ENCODE assay signal across 11 cellular contexts in the genomic region with DNA sequence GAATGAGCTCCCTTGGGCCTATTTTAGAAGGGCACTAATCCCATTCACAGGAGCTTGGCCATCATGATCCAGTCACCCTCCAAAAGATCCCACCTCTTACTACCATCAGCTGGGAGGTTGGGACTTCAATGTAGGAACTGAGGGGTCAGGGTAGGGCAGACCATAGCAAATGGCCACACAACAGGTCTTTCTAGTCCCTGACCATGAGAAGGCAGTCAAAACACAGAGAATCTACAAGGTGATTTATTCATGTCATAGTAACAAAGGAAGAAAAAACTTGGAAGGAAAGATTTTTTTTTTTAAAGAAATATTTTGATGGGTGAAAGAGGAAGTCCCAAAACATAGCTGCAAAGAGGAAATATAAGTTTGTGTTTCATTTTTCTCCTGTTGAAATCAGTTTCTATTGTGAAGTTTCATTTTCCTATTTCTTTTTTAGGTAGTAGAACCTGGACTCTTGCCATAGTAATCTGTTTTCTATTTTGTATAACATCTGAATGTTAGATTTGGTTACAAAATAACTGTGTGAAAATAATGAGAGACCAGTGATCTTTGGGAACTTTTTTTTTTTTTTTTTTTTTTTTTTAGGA. TPM values are rescaled to one million over a fixed set of nuclear protein-coding genes. Genes with fewer than 3 reads are reported as not detected.
DNase-seq lines count a peak whose midpoint lies in the region; ATAC-seq and TF ChIP-seq lines count a peak whose summit lies in the region.
"Had no signal": no experiment of that assay in that cellular context is flagged by ENCODE, and none has a peak within 500 bp of the region (broad histone marks: within the 10 kb centered on the region; RNA-seq: fewer than 3 reads in every experiment).

No MANE protein-coding gene starts in this region.

- H3K9me3 Mint-ChIP-seq in memory B cell: no peaks in the 10 kb centered on the region
- H3K9me3 Mint-ChIP-seq: HFFc6 had no signal

- ATAC-seq in DND-41 (ENCODE audit: insufficient read depth, low read depth) (no peak), GM21576 (IDR thresholded peaks at IDR 0.05; ENCODE audit: unreplicated experiment) (peak; percentile 63), memory B cell (ENCODE audit: low read depth) (peak; percentile 81), HG03460 (IDR thresholded peaks at IDR 0.05; ENCODE audit: unreplicated experiment) (no peak), HG03108 (IDR thresholded peaks at IDR 0.05; ENCODE audit: unreplicated experiment) (no peak)

- TF ChIP-seq CTCF in DND-41 (IDR thresholded peaks at IDR 0.05; ENCODE audit: borderline replicate concordance, extremely low read depth, low read length, poor library complexity, severe bottlenecking): no peak

- DNase-seq in DND-41 (no peak), SIG-M5 treated with dmso at 0.1 percent for 504 hours (lab: John Stamatoyannopoulos, UW; ENCODE audit: unreplicated experiment) (peak; percentile 80), memory B cell (ENCODE audit: low spot score in 2 of 2) (no peak), midbrain (lab: John Stamatoyannopoulos, UW) (no peak), SK-N-DZ (ENCODE audit: low spot score) (no peak)
- DNase-seq: HFFc6, NCI-H1105 treated with DMSO at 0.1 percent for 48 hours, pancreas had no signal

- no peaks in the 10 kb centered on the region for H3K27me3 ChIP-seq in DND-41 (ENCODE audit: insufficient read depth, low read length, poor library complexity)
- H3K27me3 ChIP-seq: pancreas had no signal

- no peaks in the 10 kb centered on the region for H3K36me3 ChIP-seq in DND-41 (ENCODE audit: insufficient read depth, low read length)
- H3K36me3 ChIP-seq: pancreas had no signal

- H3K27ac Mint-ChIP-seq in memory B cell: peak overlapping the region; percentile 73
- H3K27ac Mint-ChIP-seq: HFFc6 had no signal

- no peak overlapping the region for H3K4me3 ChIP-seq in DND-41 (ENCODE audit: low read depth in 1 of 2, low read length in 2 of 2)
- H3K4me3 ChIP-seq: pancreas had no signal

- no peaks in the 10 kb centered on the region for H3K27me3 Mint-ChIP-seq in memory B cell

- H3K27ac ChIP-seq in DND-41 (ENCODE audit: low read length): peak overlapping the region; percentile 70

- H3K4me2 ChIP-seq in DND-41 (ENCODE audit: insufficient read depth, low read length): 0 out of 2 replicates have a peak overlapping the region, but pooled peaks have one; percentile 1

- peak overlapping the region; percentile 39 for H3K4me3 Mint-ChIP-seq in memory B cell
- H3K4me3 Mint-ChIP-seq: HFFc6 had no signal

- H3K9me3 ChIP-seq in DND-41 (ENCODE audit: insufficient read depth, low read length, severe bottlenecking): no peaks in the 10 kb centered on the region
- H3K9me3 ChIP-seq: pancreas had no signal

- H3K36me3 Mint-ChIP-seq in memory B cell: no peaks in the 10 kb centered on the region

- no peaks in the 10 kb centered on the region for H3K79me2 ChIP-seq in DND-41 (ENCODE audit: insufficient read depth, low read length)

- H3K4me1 Mint-ChIP-seq in memory B cell: peaks cover 8% of the 10 kb centered on the region

- no peaks in the 10 kb centered on the region for H4K20me1 ChIP-seq in DND-41 (ENCODE audit: insufficient read depth, low read length)

- H3K9ac ChIP-seq in DND-41 (ENCODE audit: low read depth, low read length): peak overlapping the region; percentile 11

- peaks cover 51% of the 10 kb centered on the region for H3K4me1 ChIP-seq in DND-41 (ENCODE audit: insufficient read depth, low read length)

- H2AFZ ChIP-seq in DND-41 (ENCODE audit: low read depth, low read length): peak overlapping the region; percentile 54

RNA-seq across cellular contexts. Expression of gene TNFSF10, which starts 23.5 kb away (rescaled TPM):
- polyA plus RNA-seq in SK-N-DZ (2014; cell fraction: cytosol; rRNA removed): not detected in 2 replicates
- polyA plus RNA-seq in SK-N-DZ (2014; cell fraction: nucleus; rRNA removed): not detected in 2 replicates

Comparison
In these comparisons a context has a peak if more than half of its experiments do, and no peak if none do; other contexts are left out.
1. ATAC-seq: peak in GM21576 (single experiment) and memory B cell (single experiment); none in DND-41 (single experiment), HG03460 (single experiment) and HG03108 (single experiment).